In genomic region chr6:42043787-42044475, GRCh38 we compare ENCODE assay signal across 8 cellular contexts. TPM values are rescaled to one million over a fixed set of nuclear protein-coding genes. Genes with fewer than 3 reads are reported as not detected.
DNase-seq lines count a peak whose midpoint lies in the region; ATAC-seq and TF ChIP-seq lines count a peak whose summit lies in the region.

No MANE protein-coding gene starts in this region.

- H3K4me3 ChIP-seq in CD4-positive, CD25-positive, alpha-beta regulatory T cell (ENCODE audit: low read depth, low read length): peak overlapping the region; percentile 51
- H3K4me3 ChIP-seq in fibroblast of pulmonary artery (replicated peaks; ENCODE audit: low read depth, low read length): peak overlapping the region; percentile 13
- H3K4me3 ChIP-seq in stomach smooth muscle (ENCODE audit: low read length in 2 of 2): peak overlapping the region; percentile 28 to 59

- H3K36me3 ChIP-seq in CD4-positive, CD25-positive, alpha-beta regulatory T cell (ENCODE audit: control insufficient read depth, insufficient read depth, low read length): peaks cover 11% of the 10 kb centered on the region
- H3K36me3 ChIP-seq in stomach smooth muscle (ENCODE audit: control insufficient read depth in 2 of 2, insufficient read depth in 2 of 2, low read length in 2 of 2): no peaks in the 10 kb centered on the region

- H3K36me3 Mint-ChIP-seq in CD4-positive, CD25-positive, alpha-beta regulatory T cell: peaks cover 15% of the 10 kb centered on the region
- H3K36me3 Mint-ChIP-seq in neural crest cell (ENCODE audit: low read depth): no peaks in the 10 kb centered on the region

- H3K27ac Mint-ChIP-seq in CD4-positive, CD25-positive, alpha-beta regulatory T cell: peak overlapping the region; percentile 89 to 95 (median 94)
- H3K27ac Mint-ChIP-seq in neural crest cell (ENCODE audit: unreplicated experiment): no peak overlapping the region

- peak overlapping the region; percentile 21 to 49 for H3K9ac ChIP-seq in stomach smooth muscle (ENCODE audit: low read length in 2 of 2)

- peak overlapping the region; percentile 89 for H3K27ac ChIP-seq in CD4-positive, CD25-positive, alpha-beta regulatory T cell (ENCODE audit: insufficient read depth, low read length, poor library complexity, severe bottlenecking)
- H3K27ac ChIP-seq in RWPE1 (peak overlapping the region; percentile 98), stomach smooth muscle (ENCODE audit: low read length) (peak overlapping the region; percentile 55)

- H3K4me1 Mint-ChIP-seq in CD4-positive, CD25-positive, alpha-beta regulatory T cell: peaks cover 44 to 88% (median 60%) of the 10 kb centered on the region in 4 donors
- H3K4me1 Mint-ChIP-seq in neural crest cell: peaks cover 16% of the 10 kb centered on the region

- peak; percentile 90 for TF ChIP-seq CTCF in RWPE1 (conservative IDR thresholded peaks at IDR 0.05; ENCODE audit: low read depth)
- TF ChIP-seq CTCF in fibroblast of pulmonary artery (IDR thresholded peaks at IDR 0.05; ENCODE audit: low read length, missing control alignments): peak; percentile 99
- peak; percentile 97 for TF ChIP-seq CTCF in neural crest cell (conservative IDR thresholded peaks at IDR 0.05)

- POLR2A ChIA-PET in RWPE1 (lab: Yijun Ruan, JAX; ENCODE audit: low non-redundant PET): no interaction called here

- no peaks in the 10 kb centered on the region for H3K27me3 ChIP-seq in CD4-positive, CD25-positive, alpha-beta regulatory T cell (ENCODE audit: control insufficient read depth, insufficient read depth, low read length)
- H3K27me3 ChIP-seq in stomach smooth muscle (ENCODE audit: control insufficient read depth in 1 of 2, insufficient read depth in 2 of 2, low read length in 2 of 2): no peaks in the 10 kb centered on the region

- CTCF ChIA-PET in RWPE1 (lab: Yijun Ruan, JAX): interaction anchor here (0.6 to 2.4 kb wide), 26 partner anchors 10 to 331 kb away, joined by 3 to 14 read pairs (median 5); partner anchors contain the start of genes BYSL, MED20 and USP49

- peak overlapping the region; percentile 84 to 99 (median 86) for H3K4me3 Mint-ChIP-seq in CD4-positive, CD25-positive, alpha-beta regulatory T cell
- H3K4me3 Mint-ChIP-seq in neural crest cell: peak overlapping the region; percentile 79

- no peaks in the 10 kb centered on the region for H3K9me3 ChIP-seq in CD4-positive, CD25-positive, alpha-beta regulatory T cell (ENCODE audit: control insufficient read depth in 2 of 2, low read length in 2 of 2)
- no peaks in the 10 kb centered on the region for H3K9me3 ChIP-seq in stomach smooth muscle (ENCODE audit: control insufficient read depth in 2 of 2, low read length in 2 of 2)

- H3K27me3 Mint-ChIP-seq in CD4-positive, CD25-positive, alpha-beta regulatory T cell: peaks cover 5% of the 10 kb centered on the region
- peaks cover 39% of the 10 kb centered on the region for H3K27me3 Mint-ChIP-seq in neural crest cell (ENCODE audit: low read depth)

- peak; percentile 86 to 89 (median 88) for DNase-seq in CD4-positive, CD25-positive, alpha-beta regulatory T cell
- DNase-seq in LoVo (ENCODE audit: low spot score) (peak; percentile 81), RWPE1 (ENCODE audit: low spot score) (peak; percentile 86), fibroblast of pulmonary artery (ENCODE audit: low read depth) (peak; percentile 89), neural crest cell (ENCODE audit: low read depth, low spot score) (peak; percentile 96)
- peak; percentile 82 to 89 for DNase-seq in activated T-helper 1 cell treated with anti-CD3 and anti-CD28 coated beads, Interleukin-2, amount 50 U/mL, for 16 hours (ENCODE audit: low read depth in 1 of 2, low spot score in 1 of 2)

- peak; percentile 52 to 53 for ATAC-seq in CD4-positive, CD25-positive, alpha-beta regulatory T cell (ENCODE audit: low read depth in 2 of 2)
- ATAC-seq in GM21447 (IDR thresholded peaks at IDR 0.05; ENCODE audit: unreplicated experiment): peak; percentile 33

- H3K9me3 Mint-ChIP-seq in CD4-positive, CD25-positive, alpha-beta regulatory T cell: no peaks in the 10 kb centered on the region
- no peaks in the 10 kb centered on the region for H3K9me3 Mint-ChIP-seq in neural crest cell

- H3K4me1 ChIP-seq in CD4-positive, CD25-positive, alpha-beta regulatory T cell (ENCODE audit: control insufficient read depth, insufficient read depth, low read length, poor library complexity, severe bottlenecking): peaks cover 93% of the 10 kb centered on the region
- peaks cover 71% of the 10 kb centered on the region for H3K4me1 ChIP-seq in stomach smooth muscle (ENCODE audit: control insufficient read depth, insufficient read depth, low read length)

RNA-seq across cellular contexts. Expression of gene TAF8, which starts 6.4 kb away (rescaled TPM):
- total RNA-seq in CD4-positive, CD25-positive, alpha-beta regulatory T cell: 46.7 TPM
- 10 to 100 TPM; 15.9 to 24.1 (median 20.7) TPM for polyA plus RNA-seq in CD4-positive, CD25-positive, alpha-beta regulatory T cell
- 28.9 and 31.2 TPM in 2 replicates for total RNA-seq in neural crest cell

Comparison
In these comparisons a context has a peak if more than half of its experiments do, and no peak if none do; other contexts are left out.
1. Peak in every context shown above with its lines: DNase-seq, ATAC-seq, H3K4me3 ChIP-seq and H3K27ac ChIP-seq.